ENCODE assay signal across 1 cellular context in genomic region chr20:53602661-53603060, GRCh38.
TF ChIP-seq lines count a peak whose summit lies in the region.

No MANE protein-coding gene starts in this region.

TF ChIP-seq in endothelial cell of umbilical vein, 7 proteins besides CTCF, POLR2A, EP300 and RAD21 (continued from another document):
- no peak for TF ChIP-seq POLR2AphosphoS5 (IDR thresholded peaks at IDR 0.05; ENCODE audit: insufficient read depth, low read depth, low read length)
- no peak for TF ChIP-seq JUN (IDR thresholded peaks at IDR 0.05; ENCODE audit: borderline replicate concordance, insufficient read depth, insufficient read length, low read depth)
- no peak for TF ChIP-seq EZH2 (IDR thresholded peaks at IDR 0.05; ENCODE audit: borderline replicate concordance, low read depth, low read length, severe bottlenecking)
- TF ChIP-seq MAX (IDR thresholded peaks at IDR 0.05; ENCODE audit: insufficient read depth, insufficient read length): no peak
TF ChIP-seq in endothelial cell of umbilical vein: peak in this region for 0.
